Comparison of ENCODE assay signal across 1 cellular context in genomic region chr15:74788716-74789151, GRCh38.
TF ChIP-seq lines count a peak whose summit lies in the region.

No MANE protein-coding gene starts in this region.

TF ChIP-seq in WTC11, 78 proteins besides CTCF, POLR2A, EP300 and RAD21 (continued from another document):
- TF ChIP-seq, protein P1, sequence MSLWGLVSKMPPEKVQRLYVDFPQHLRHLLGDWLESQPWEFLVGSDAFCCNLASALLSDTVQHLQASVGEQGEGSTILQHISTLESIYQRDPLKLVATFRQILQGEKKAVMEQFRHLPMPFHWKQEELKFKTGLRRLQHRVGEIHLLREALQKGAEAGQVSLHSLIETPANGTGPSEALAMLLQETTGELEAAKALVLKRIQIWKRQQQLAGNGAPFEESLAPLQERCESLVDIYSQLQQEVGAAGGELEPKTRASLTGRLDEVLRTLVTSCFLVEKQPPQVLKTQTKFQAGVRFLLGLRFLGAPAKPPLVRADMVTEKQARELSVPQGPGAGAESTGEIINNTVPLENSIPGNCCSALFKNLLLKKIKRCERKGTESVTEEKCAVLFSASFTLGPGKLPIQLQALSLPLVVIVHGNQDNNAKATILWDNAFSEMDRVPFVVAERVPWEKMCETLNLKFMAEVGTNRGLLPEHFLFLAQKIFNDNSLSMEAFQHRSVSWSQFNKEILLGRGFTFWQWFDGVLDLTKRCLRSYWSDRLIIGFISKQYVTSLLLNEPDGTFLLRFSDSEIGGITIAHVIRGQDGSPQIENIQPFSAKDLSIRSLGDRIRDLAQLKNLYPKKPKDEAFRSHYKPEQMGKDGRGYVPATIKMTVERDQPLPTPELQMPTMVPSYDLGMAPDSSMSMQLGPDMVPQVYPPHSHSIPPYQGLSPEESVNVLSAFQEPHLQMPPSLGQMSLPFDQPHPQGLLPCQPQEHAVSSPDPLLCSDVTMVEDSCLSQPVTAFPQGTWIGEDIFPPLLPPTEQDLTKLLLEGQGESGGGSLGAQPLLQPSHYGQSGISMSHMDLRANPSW (CRISPR knock-in tag; conservative IDR thresholded peaks at IDR 0.05; ENCODE audit: low read depth): no peak
